12 cellular contexts compared by ENCODE assay signal in genomic region chr13:41005709-41006108, GRCh38. TPM values are rescaled to one million over a fixed set of nuclear protein-coding genes. Genes with fewer than 3 reads are reported as not detected.
DNase-seq lines count a peak whose midpoint lies in the region; ATAC-seq and TF ChIP-seq lines count a peak whose summit lies in the region.
"Had no signal": no experiment of that assay in that cellular context is flagged by ENCODE, and none has a peak within 500 bp of the region (broad histone marks: within the 10 kb centered on the region; RNA-seq: fewer than 3 reads in every experiment).

No MANE protein-coding gene starts in this region.

- CTCF ChIA-PET in activated CD8-positive, alpha-beta memory T cell treated with anti-CD3 and anti-CD28 coated beads, Interleukin-2, amount 10 ng/mL, durations not matched to agents 7 days and 5 days (lab: Charles Lee) = interaction anchor here (0.8 to 2.4 kb wide), 6 partner anchors 9 to 31 kb away, joined by 3 to 12 read pairs (median 6); partner anchors contain the start of gene ELF1

- TF ChIP-seq CTCF in Peyer's patch (IDR thresholded peaks at IDR 0.05) (no peak), endothelial cell (IDR thresholded peaks at IDR 0.05; ENCODE audit: unreplicated experiment) (no peak), suprapubic skin (IDR thresholded peaks at IDR 0.05) (no peak)

- H3K4me3 Mint-ChIP-seq in activated CD8-positive, alpha-beta memory T cell treated with anti-CD3 and anti-CD28 coated beads, Interleukin-2, amount 10 ng/mL, durations not matched to agents 7 days and 5 days = peak overlapping the region; percentile 52
- no peak overlapping the region for H3K4me3 Mint-ChIP-seq in endothelial cell (ENCODE audit: unreplicated experiment)

- DNase-seq in activated CD8-positive, alpha-beta memory T cell treated with anti-CD3 and anti-CD28 coated beads, Interleukin-2, amount 10 ng/mL, durations not matched to agents 7 days and 5 days = no peak
- no peak for DNase-seq in activated CD8-positive, alpha-beta memory T cell treated with anti-CD3 and anti-CD28 coated beads for 24 hours
- no peak for DNase-seq in Peyer's patch
- DNase-seq in endothelial cell (ENCODE audit: low spot score) = no peak
- no peak for DNase-seq in suprapubic skin (ENCODE audit: low spot score in 2 of 2)
- DNase-seq in cerebellar nuclear complex (lab: John Stamatoyannopoulos, UW) = no peak
- DNase-seq: cortex of kidney; foreskin fibroblast; kidney glomerular epithelial cell; stimulated activated CD4-positive, alpha-beta T cell treated with anti-CD3 and anti-CD28 coated beads, Interleukin-12 subunit alpha, Interleukin-12 subunit beta, amount 100 ng/mL, for 4 hours had no signal

- H3K27ac ChIP-seq in Peyer's patch (peak overlapping the region; percentile 54 to 73 (median 65)), suprapubic skin (peak overlapping the region; percentile 25)

- no peaks in the 10 kb centered on the region for H3K9me3 ChIP-seq in Peyer's patch
- H3K9me3 ChIP-seq in suprapubic skin = no peaks in the 10 kb centered on the region

- no peak for ATAC-seq in activated CD8-positive, alpha-beta memory T cell treated with anti-CD3 and anti-CD28 coated beads, Interleukin-2, amount 10 ng/mL, durations not matched to agents 7 days and 5 days
- ATAC-seq in HG02970 (IDR thresholded peaks at IDR 0.05; ENCODE audit: low FRiP score, unreplicated experiment) (no peak), GM19397 (IDR thresholded peaks at IDR 0.05; ENCODE audit: unreplicated experiment) (no peak)

- no peaks in the 10 kb centered on the region for H3K27me3 Mint-ChIP-seq in activated CD8-positive, alpha-beta memory T cell treated with anti-CD3 and anti-CD28 coated beads, Interleukin-2, amount 10 ng/mL, durations not matched to agents 7 days and 5 days
- H3K27me3 Mint-ChIP-seq in endothelial cell (ENCODE audit: unreplicated experiment) = no peaks in the 10 kb centered on the region

- H3K4me3 ChIP-seq in Peyer's patch (peak overlapping the region in 1 of 4 donors; percentile 4), suprapubic skin (no peak overlapping the region)

- H3K4me1 Mint-ChIP-seq in activated CD8-positive, alpha-beta memory T cell treated with anti-CD3 and anti-CD28 coated beads, Interleukin-2, amount 10 ng/mL, durations not matched to agents 7 days and 5 days = peaks cover 68% of the 10 kb centered on the region
- H3K4me1 Mint-ChIP-seq in endothelial cell (ENCODE audit: unreplicated experiment) = peaks cover 21% of the 10 kb centered on the region

- H3K36me3 Mint-ChIP-seq in activated CD8-positive, alpha-beta memory T cell treated with anti-CD3 and anti-CD28 coated beads, Interleukin-2, amount 10 ng/mL, durations not matched to agents 7 days and 5 days = peaks cover 29% of the 10 kb centered on the region
- H3K36me3 Mint-ChIP-seq in endothelial cell (ENCODE audit: low read depth, unreplicated experiment) = no peaks in the 10 kb centered on the region

- no peak for TF ChIP-seq EP300 in suprapubic skin (IDR thresholded peaks at IDR 0.05)

- no peaks in the 10 kb centered on the region for H3K36me3 ChIP-seq in Peyer's patch
- H3K36me3 ChIP-seq in suprapubic skin = no peaks in the 10 kb centered on the region

- TF ChIP-seq POLR2A in Peyer's patch (IDR thresholded peaks at IDR 0.05) (no peak), suprapubic skin (IDR thresholded peaks at IDR 0.05) (no peak)

- H3K27me3 ChIP-seq in Peyer's patch (no peaks in the 10 kb centered on the region), suprapubic skin (no peaks in the 10 kb centered on the region)

- H3K27ac Mint-ChIP-seq in activated CD8-positive, alpha-beta memory T cell treated with anti-CD3 and anti-CD28 coated beads, Interleukin-2, amount 10 ng/mL, durations not matched to agents 7 days and 5 days = peak overlapping the region; percentile 96
- peak overlapping the region; percentile 17 for H3K27ac Mint-ChIP-seq in endothelial cell (ENCODE audit: unreplicated experiment)

- H3K9me3 Mint-ChIP-seq in activated CD8-positive, alpha-beta memory T cell treated with anti-CD3 and anti-CD28 coated beads, Interleukin-2, amount 10 ng/mL, durations not matched to agents 7 days and 5 days (ENCODE audit: low read depth) = no peaks in the 10 kb centered on the region
- H3K9me3 Mint-ChIP-seq in endothelial cell (ENCODE audit: unreplicated experiment) = no peaks in the 10 kb centered on the region

- H3K4me1 ChIP-seq in Peyer's patch (peaks cover 0 to 76% (median 30%) of the 10 kb centered on the region in 4 donors), suprapubic skin (peaks cover 57% of the 10 kb centered on the region)

RNA-seq across cellular contexts. Expression of gene ELF1, which starts 13.4 kb away (rescaled TPM):
- total RNA-seq in activated CD8-positive, alpha-beta memory T cell treated with anti-CD3 and anti-CD28 coated beads, Interleukin-2, amount 10 ng/mL, durations not matched to agents 7 days and 5 days = 100 to 1,000 TPM; 120 to 143 TPM
- 100 to 1,000 TPM in 2 of 4 donors, 10 to 100 TPM in 2; 77.7 to 145 (median 106) TPM for total RNA-seq in Peyer's patch
- total RNA-seq in endothelial cell (ENCODE audit: unreplicated experiment) = 46.0 TPM
- total RNA-seq in suprapubic skin = 100 to 1,000 TPM in 3 of 4 donors, 10 to 100 TPM in 1; 81.7 to 123 (median 111) TPM

RNA-seq across cellular contexts. Expression of gene WBP4, which starts 55.6 kb away (rescaled TPM):
- 10 to 100 TPM in 1 of 2 experiments, 1 to 10 TPM in 1; 8.4 to 13.2 TPM for total RNA-seq in activated CD8-positive, alpha-beta memory T cell treated with anti-CD3 and anti-CD28 coated beads, Interleukin-2, amount 10 ng/mL, durations not matched to agents 7 days and 5 days
- total RNA-seq in Peyer's patch (10 to 100 TPM in 1 of 4 donors, 1 to 10 TPM in 3; 8.4 to 13.2 (median 8.6) TPM), endothelial cell (ENCODE audit: unreplicated experiment) (8.2 TPM), suprapubic skin (10 to 100 TPM in 3 of 4 donors, 1 to 10 TPM in 1; 6.1 to 14.6 (median 11.5) TPM)
